In genomic region chr3:152376351-152377183, GRCh38 we compare ENCODE assay signal across 8 cellular contexts.
A peak's percentile ranks its signal among the peaks of the same experiment; 100 is the strongest.
DNase-seq lines count a peak whose midpoint lies in the region; ATAC-seq and TF ChIP-seq lines count a peak whose summit lies in the region.

No MANE protein-coding gene starts in this region.

- no peak overlapping the region for H2AFZ ChIP-seq in KMS-11 (ENCODE audit: low read depth)

- H3K4me1 ChIP-seq in KMS-11 (ENCODE audit: low read depth, poor library complexity, severe bottlenecking), result peaks cover 89% of the 10 kb centered on the region

- H3K27ac ChIP-seq in KMS-11, result no peak overlapping the region

- H3K36me3 Mint-ChIP-seq in osteocyte (ENCODE audit: unreplicated experiment), result peaks cover 6% of the 10 kb centered on the region

- H3K27me3 Mint-ChIP-seq in osteocyte (ENCODE audit: unreplicated experiment), result no peaks in the 10 kb centered on the region

- ATAC-seq in GM21619 (IDR thresholded peaks at IDR 0.05; ENCODE audit: unreplicated experiment), result peak; percentile 78

- peaks cover 100% of the 10 kb centered on the region for H3K79me2 ChIP-seq in KMS-11 (ENCODE audit: insufficient read depth, low read depth)

- H3K4me3 ChIP-seq in KMS-11 (IDR thresholded peaks at IDR 0.05; ENCODE audit: insufficient read depth, low read depth, low read length), result no peak overlapping the region
- H3K4me3 ChIP-seq in cardiac fibroblast (replicated peaks in 1 of 2; ENCODE audit: low read depth in 2 of 2, low read length in 2 of 2), result peak overlapping the region in 1 of 2 donors; percentile 4

- peak overlapping the region; percentile 19; the same call in 1 of the 2 replicates for H3K4me2 ChIP-seq in KMS-11

- peak; percentile 9 for DNase-seq in GM13977 (ENCODE audit: low spot score)
- DNase-seq in cardiac fibroblast (ENCODE audit: low read depth in 2 of 2), result peak; percentile 61 to 76
- DNase-seq in osteocyte (ENCODE audit: extremely low spot score, unreplicated experiment), result no peak
- DNase-seq in activated CD4-positive, CD25-positive, alpha-beta regulatory T cell (lab: John Stamatoyannopoulos, UW), result no peak
- DNase-seq in amniotic stem cell (lab: John Stamatoyannopoulos, UW), result no peak
- no peak for DNase-seq in NCI-H1417 treated with DMSO at 0.1 percent for 48 hours (lab: John Stamatoyannopoulos, UW)

- no peak overlapping the region for H3K9ac ChIP-seq in KMS-11

- H4K20me1 ChIP-seq in KMS-11 (ENCODE audit: insufficient read depth), result peaks cover 99% of the 10 kb centered on the region

- H3K4me1 Mint-ChIP-seq in osteocyte (ENCODE audit: unreplicated experiment), result peaks cover 65% of the 10 kb centered on the region

- H3K27ac Mint-ChIP-seq in osteocyte (ENCODE audit: unreplicated experiment), result peak overlapping the region; percentile 95

- H3K36me3 ChIP-seq in KMS-11 (ENCODE audit: insufficient read depth), result peaks cover 4% of the 10 kb centered on the region; the same call in 1 of the 2 replicates

- TF ChIP-seq CTCF in GM13977 (IDR thresholded peaks at IDR 0.05; ENCODE audit: extremely low read depth, insufficient read depth, missing control alignments) (no peak), KMS-11 (conservative IDR thresholded peaks at IDR 0.05; ENCODE audit: low read depth, low read length) (no peak), cardiac fibroblast (IDR thresholded peaks at IDR 0.05; ENCODE audit: low read depth, low read length) (no peak), osteocyte (IDR thresholded peaks at IDR 0.05) (no peak)

- H3K27me3 ChIP-seq in KMS-11 (ENCODE audit: insufficient read depth, low read depth), result no peaks in the 10 kb centered on the region

- in situ Hi-C loops in GM13977 (cut with MboI; ENCODE audit: low pct_unique_long_range_greater_than_20kb, low sequenced_read_pairs, unreplicated experiment), result no loop called here

- H3K9me3 Mint-ChIP-seq in osteocyte (ENCODE audit: unreplicated experiment), result no peaks in the 10 kb centered on the region

- peak overlapping the region; percentile 57 for H3K4me3 Mint-ChIP-seq in osteocyte (ENCODE audit: unreplicated experiment)

Comparison
In these comparisons a context has a peak if more than half of its experiments do, and no peak if none do; other contexts are left out.
1. DNase-seq: peak in GM13977 (single experiment) and cardiac fibroblast (2 of 2); none in osteocyte (single experiment), activated CD4-positive, CD25-positive, alpha-beta regulatory T cell (0 of 4), amniotic stem cell (single experiment) and NCI-H1417 treated with DMSO at 0.1 percent for 48 hours (single experiment).